In the genomic region with DNA sequence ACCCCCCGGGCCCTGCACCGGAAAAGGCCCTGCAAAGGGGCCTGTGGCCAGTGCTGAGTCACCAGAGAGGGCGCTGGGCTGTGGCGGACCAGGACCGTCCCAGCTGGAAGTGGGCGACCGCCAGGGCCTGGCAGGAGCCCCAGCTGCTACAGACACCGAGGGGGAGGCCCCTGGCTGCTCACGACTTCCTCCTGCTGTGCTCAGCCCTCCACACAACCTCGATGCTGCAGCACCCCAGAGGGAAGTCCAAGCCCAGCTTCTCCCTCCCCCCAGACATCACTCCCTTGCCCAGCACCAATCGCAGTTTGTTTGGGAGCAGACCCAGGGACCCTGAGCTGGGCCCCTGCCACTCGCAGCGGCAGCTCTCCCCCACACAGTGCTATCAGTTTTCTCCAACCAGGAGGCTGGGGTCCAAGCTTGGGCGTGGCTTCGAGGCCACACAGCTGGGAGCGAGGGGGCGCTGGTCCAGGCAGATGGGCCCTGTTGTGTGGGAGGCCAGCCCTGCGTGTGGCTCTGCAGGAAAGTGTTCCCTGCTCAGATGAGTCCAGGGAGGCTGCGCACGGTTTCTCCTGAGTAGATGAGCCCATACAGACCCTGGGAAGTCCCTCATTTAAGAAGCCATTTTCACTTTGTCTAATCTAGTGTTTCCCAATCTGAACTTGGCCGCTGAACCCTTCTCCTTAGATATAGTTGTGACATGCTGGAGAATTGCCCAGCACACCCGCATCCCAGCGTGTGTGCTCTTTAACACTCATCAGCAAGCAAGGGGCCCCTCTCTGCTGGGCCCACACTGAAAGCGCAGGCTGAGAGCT, we compare ENCODE assay signal across 8 cellular contexts. TPM values are rescaled to one million over a fixed set of nuclear protein-coding genes. Genes with fewer than 3 reads are reported as not detected.
DNase-seq lines count a peak whose midpoint lies in the region; ATAC-seq and TF ChIP-seq lines count a peak whose summit lies in the region.

No MANE protein-coding gene starts in this region.

- peak; percentile 47 for ATAC-seq in GM21381 (IDR thresholded peaks at IDR 0.05; ENCODE audit: unreplicated experiment)
- ATAC-seq in left lung = peak; percentile 79

- TF ChIP-seq CTCF in colonic mucosa (IDR thresholded peaks at IDR 0.05) (no peak), left lung (IDR thresholded peaks at IDR 0.05) (peak in 1 of 2 donors; percentile 11)

- H3K4me3 ChIP-seq in colonic mucosa (no peak overlapping the region), left lung (peak overlapping the region in 1 of 2 donors; percentile 11)

- no peaks in the 10 kb centered on the region for H3K27me3 ChIP-seq in colonic mucosa
- H3K27me3 ChIP-seq in left lung = no peaks in the 10 kb centered on the region

- no peaks in the 10 kb centered on the region for H3K36me3 ChIP-seq in colonic mucosa
- peaks cover 0 to 41% of the 10 kb centered on the region in 2 donors for H3K36me3 ChIP-seq in left lung

- H3K4me1 ChIP-seq in colonic mucosa (peaks cover 33% of the 10 kb centered on the region), left lung (peaks cover 24 to 68% of the 10 kb centered on the region in 2 donors)

- intact Hi-C loops in colonic mucosa (cut with DNase I) = no loop called here
- intact Hi-C loops in left lung (cut with DNase I) = no loop called here

- peak overlapping the region; percentile 48 to 62 for H3K9ac ChIP-seq in colonic mucosa (ENCODE audit: low read depth in 2 of 2, low read length in 2 of 2)

- no peaks in the 10 kb centered on the region for H3K9me3 ChIP-seq in colonic mucosa
- no peaks in the 10 kb centered on the region for H3K9me3 ChIP-seq in left lung

- H3K27ac ChIP-seq in colonic mucosa (peak overlapping the region; percentile 66), left lung (peak overlapping the region; percentile 83 to 95)

- peak; percentile 86 for DNase-seq in EL
- DNase-seq in HK-2 (ENCODE audit: unreplicated experiment) = peak; percentile 82
- peak in 3 of 5 experiments; percentile 25 to 86 (median 56) for DNase-seq in T-helper 2 cell
- DNase-seq in colonic mucosa = peak; percentile 74
- peak; percentile 89 to 96 for DNase-seq in left lung
- DNase-seq in stimulated activated CD4-positive, alpha-beta T cell treated with anti-CD3 and anti-CD28 coated beads, Interleukin-4, amount 100 ng/mL, for 1 hour = peak; percentile 54
- DNase-seq in DMS114 treated with DMSO at 0.1 percent for 48 hours (lab: John Stamatoyannopoulos, UW; ENCODE audit: unreplicated experiment) = no peak

RNA-seq across cellular contexts. Expression of a gene that starts 5.6 kb away (rescaled TPM):
- 100 to 1,000 TPM in 1 of 2 donors, 10 to 100 TPM in 1; 91.8 to 125 TPM for total RNA-seq in colonic mucosa
- 10 to 100 TPM; 14.0 to 40.7 TPM for total RNA-seq in left lung

RNA-seq across cellular contexts. Expression of a gene that starts 24.6 kb away (rescaled TPM):
- 10 to 100 TPM; 24.5 to 34.0 TPM for total RNA-seq in colonic mucosa
- 10 to 100 TPM in 1 of 2 donors, 1 to 10 TPM in 1; 8.3 to 10.1 TPM for total RNA-seq in left lung

RNA-seq across cellular contexts. Expression of a gene that starts 25.3 kb away (rescaled TPM):
- total RNA-seq in colonic mucosa (10 to 100 TPM; 45.7 to 90.2 TPM), left lung (10 to 100 TPM; 53.0 to 64.3 TPM)

RNA-seq across cellular contexts. Expression of a gene that starts 41.5 kb away (rescaled TPM):
- total RNA-seq in colonic mucosa = 100 to 1,000 TPM in 1 of 2 donors, 10 to 100 TPM in 1; 83.3 to 222 TPM
- 100 to 1,000 TPM; 826 to 851 TPM for total RNA-seq in left lung

RNA-seq across cellular contexts. Expression of a gene that starts 52.2 kb away (rescaled TPM):
- total RNA-seq in colonic mucosa (10 to 100 TPM; 25.2 to 48.4 TPM), left lung (10 to 100 TPM; 16.2 to 26.3 TPM)
